Comparison of ENCODE assay signal across 8 cellular contexts in the genomic region with DNA sequence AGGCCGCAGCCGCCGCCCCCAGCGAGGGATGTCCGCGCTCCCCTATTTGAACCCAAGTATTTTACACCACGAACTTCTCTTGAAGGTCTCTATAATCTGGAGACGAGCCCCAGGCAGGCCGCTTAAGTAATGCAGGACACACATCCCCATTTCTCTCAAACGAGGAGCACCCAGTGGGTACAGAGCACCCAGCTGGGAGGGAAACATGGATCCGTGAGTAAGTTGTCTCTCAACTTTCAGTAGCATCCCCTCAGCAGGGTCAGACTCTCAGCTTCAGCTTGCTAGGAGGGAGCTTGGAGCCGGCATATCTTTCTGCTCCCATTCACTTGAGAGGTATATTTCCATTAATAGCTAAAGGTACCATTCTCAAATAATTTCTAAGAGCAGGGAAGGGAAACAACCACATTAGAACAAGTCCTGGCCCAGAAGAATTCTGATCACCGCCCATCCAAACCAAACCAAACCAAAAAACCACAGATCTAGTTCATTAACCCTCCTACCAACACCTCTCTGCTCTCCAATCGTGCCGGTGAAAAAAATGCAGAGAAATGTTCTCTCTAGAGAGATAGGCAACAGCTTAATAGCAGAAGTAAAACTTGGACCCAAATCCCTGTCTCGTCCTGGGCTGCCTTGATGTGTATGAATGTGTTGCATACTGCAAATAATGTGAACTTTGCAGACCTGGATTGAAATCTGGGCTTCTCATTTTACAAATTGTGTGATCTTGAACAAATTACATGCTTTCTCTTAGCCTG. TPM values are rescaled to one million over a fixed set of nuclear protein-coding genes. Genes with fewer than 3 reads are reported as not detected.
DNase-seq lines count a peak whose midpoint lies in the region; ATAC-seq and TF ChIP-seq lines count a peak whose summit lies in the region.

No MANE protein-coding gene starts in this region.

- no peak for TF ChIP-seq POLR2A in uterus (IDR thresholded peaks at IDR 0.05)

- peaks cover 3% of the 10 kb centered on the region; the same call in 1 of the 2 replicates for H3K4me1 ChIP-seq in Panc1 (ENCODE audit: control insufficient read depth, insufficient read depth, low read length)
- no peaks in the 10 kb centered on the region for H3K4me1 ChIP-seq in mesodermal cell (ENCODE audit: control insufficient read depth, insufficient read depth, low read length, poor library complexity, severe bottlenecking)
- H3K4me1 ChIP-seq in uterus: no peaks in the 10 kb centered on the region

- in situ Hi-C loops in Panc1 (cut with HindIII; ENCODE audit: low pct_unique_long_range_greater_than_20kb, low sequenced_read_pairs): no loop called here

- H3K4me3 ChIP-seq in Panc1 (ENCODE audit: low read depth in 2 of 2, low read length in 2 of 2): peak overlapping the region; percentile 56 to 74
- H3K4me3 ChIP-seq in mesodermal cell (ENCODE audit: extremely low read depth, insufficient read depth, low read length, poor library complexity, severe bottlenecking): peak overlapping the region; percentile 68
- H3K4me3 ChIP-seq in uterus: peak overlapping the region; percentile 47 to 96

- peaks cover 2% of the 10 kb centered on the region for H3K36me3 Mint-ChIP-seq in effector memory CD8-positive, alpha-beta T cell (ENCODE audit: insufficient read depth)

- POLR2A ChIA-PET in Panc1 (lab: Charles Lee): interaction anchor here (0.6 kb wide), 1 partner anchor 219 kb away, joined by 4 read pairs; no protein-coding TSS in a partner anchor

- no peaks in the 10 kb centered on the region for H3K9me3 Mint-ChIP-seq in effector memory CD8-positive, alpha-beta T cell

- H3K36me3 ChIP-seq in Panc1 (ENCODE audit: control insufficient read depth, insufficient read depth, low read length) (no peaks in the 10 kb centered on the region), mesodermal cell (ENCODE audit: control insufficient read depth, insufficient read depth, low read length) (no peaks in the 10 kb centered on the region), uterus (no peaks in the 10 kb centered on the region)

- peak overlapping the region; percentile 83 to 86 for H3K4me3 Mint-ChIP-seq in effector memory CD8-positive, alpha-beta T cell

- H3K27ac Mint-ChIP-seq in effector memory CD8-positive, alpha-beta T cell: peak overlapping the region; percentile 92 to 93

- CTCF ChIA-PET in Panc1 (lab: Charles Lee): interaction anchor here (1.4 kb wide), 1 partner anchor 186 kb away, joined by 8 read pairs; no protein-coding TSS in a partner anchor

- no TSS peak for BruUV-seq in Panc1 (replicated peaks; lab: Mats Ljungman, UMichigan)

- ATAC-seq in HG02610 (IDR thresholded peaks at IDR 0.05; ENCODE audit: unreplicated experiment) (peak; percentile 5), Panc1 (peak; percentile 43)
- ATAC-seq in effector memory CD8-positive, alpha-beta T cell (replicated peaks): no peak

- H3K27ac ChIP-seq in Panc1 (ENCODE audit: low read length) (peak overlapping the region; percentile 51; the same call in 1 of the 2 replicates), mesodermal cell (ENCODE audit: low read depth, low read length, severe bottlenecking) (no peak overlapping the region), uterus (peak overlapping the region; percentile 86 to 92)

- TF ChIP-seq CTCF in Panc1 (IDR thresholded peaks at IDR 0.05) (no peak), uterus (IDR thresholded peaks at IDR 0.05) (no peak)

- peaks cover 30 to 40% of the 10 kb centered on the region in 2 donors for H3K4me1 Mint-ChIP-seq in effector memory CD8-positive, alpha-beta T cell (ENCODE audit: low read depth in 2 of 2)

- intact Hi-C loops in Panc1 (cut with micrococcal nuclease; ENCODE audit: unreplicated experiment) (no loop called here), uterus (cut with DNase I; ENCODE audit: low total_unique reads) (no loop called here)

- WGBS in mesodermal cell (ENCODE audit: insufficient coverage in 2 of 2), 2 experiments: 28 to 44% methylated on average over 5 to 9 of the region's 16 CpGs

- H3K9me3 ChIP-seq in Panc1 (ENCODE audit: control insufficient read depth, insufficient read depth, low read depth, low read length) (no peaks in the 10 kb centered on the region), mesodermal cell (ENCODE audit: control insufficient read depth, low read length) (no peaks in the 10 kb centered on the region), uterus (no peaks in the 10 kb centered on the region)

- DNase-seq in NCI-H2196 (lab: John Stamatoyannopoulos, UW; ENCODE audit: unreplicated experiment) (peak; percentile 18), NCI-H2196 treated with DMSO at 0.1 percent for 48 hours (lab: John Stamatoyannopoulos, UW; ENCODE audit: unreplicated experiment) (no peak), Panc1 (ENCODE audit: low read depth, low spot score) (no peak), uterus (peak in 1 of 2 donors; percentile 32), hippocampal formation (lab: John Stamatoyannopoulos, UW) (no peak)
- no peak for DNase-seq in effector memory CD8-positive, alpha-beta T cell

- H3K27me3 ChIP-seq in Panc1 (ENCODE audit: control insufficient read depth, insufficient read depth, low read length): peaks cover 2% of the 10 kb centered on the region; the same call in 1 of the 2 replicates
- H3K27me3 ChIP-seq in uterus: no peaks in the 10 kb centered on the region

- peaks cover 13 to 14% of the 10 kb centered on the region in 2 donors for H3K27me3 Mint-ChIP-seq in effector memory CD8-positive, alpha-beta T cell

RNA-seq across cellular contexts. Expression of gene TDRD7, which starts 0.9 kb away (rescaled TPM):
- 10.6 TPM for total RNA-seq in Panc1 (2021; ENCODE audit: unreplicated experiment)
- polyA plus RNA-seq in Panc1 (2012; ENCODE audit: insufficient read length): 5.5 TPM
- 2.8 TPM for polyA plus RNA-seq in mesodermal cell (2013, experiment 1 of 2)
- 3.0 TPM for polyA plus RNA-seq in mesodermal cell (2013, experiment 2 of 2)
- 10 to 100 TPM in 3 of 4 donors, 1 to 10 TPM in 1; 3.6 to 19.4 (median 14.8) TPM for total RNA-seq in uterus
